8 cellular contexts compared by ENCODE assay signal in the genomic region with DNA sequence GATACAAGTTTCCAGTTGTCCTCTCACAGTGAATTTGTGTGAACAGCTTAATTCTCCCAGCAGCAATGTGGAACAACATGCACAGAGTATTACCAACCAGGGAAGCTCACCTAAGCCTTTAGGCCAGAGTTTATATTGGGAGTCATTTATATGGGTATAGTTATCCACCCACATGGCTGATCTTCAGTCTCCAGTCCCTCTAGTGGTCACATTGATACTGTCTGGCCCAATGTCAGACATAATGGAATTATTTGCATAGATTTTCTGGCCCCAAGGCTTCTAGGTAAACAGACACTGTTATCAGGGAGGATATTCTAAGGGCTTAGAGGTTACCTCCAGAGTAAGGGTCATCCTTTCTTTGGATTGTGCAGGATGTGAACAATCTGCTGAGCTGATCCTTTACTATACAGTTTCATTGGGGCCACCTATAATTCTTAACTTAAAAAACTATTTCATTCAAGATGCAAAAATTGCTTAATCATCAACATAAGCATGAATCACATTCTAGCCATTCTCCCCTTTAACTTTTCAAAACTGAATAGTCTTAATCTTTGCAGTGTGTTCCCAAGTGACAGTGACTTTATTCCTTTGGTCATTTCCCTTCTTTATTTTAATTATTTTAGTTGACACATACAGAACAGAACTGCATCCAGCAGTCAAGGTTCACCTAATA.
A peak's percentile ranks its signal among the peaks of the same experiment; 100 is the strongest.
DNase-seq lines count a peak whose midpoint lies in the region; ATAC-seq and TF ChIP-seq lines count a peak whose summit lies in the region.

No MANE protein-coding gene starts in this region.

- in situ Hi-C loops in GM13977 (cut with MboI; ENCODE audit: low pct_unique_long_range_greater_than_20kb, low sequenced_read_pairs, unreplicated experiment), result no loop called here

- H3K4me1 ChIP-seq in thyroid gland, result peaks cover 4 to 6% of the 10 kb centered on the region in 2 donors

- intact Hi-C loops in thyroid gland (cut with DNase I), result no loop called here

- peak; percentile 13 for DNase-seq in AG08396 (ENCODE audit: low spot score)
- no peak for DNase-seq in GM13977 (ENCODE audit: low spot score)
- DNase-seq in LNCaP clone FGC (ENCODE audit: low read depth), result no peak
- peak; percentile 43 for DNase-seq in fibroblast of gingiva (ENCODE audit: low read depth)
- DNase-seq in anterior cingulate cortex (lab: John Stamatoyannopoulos, UW), result no peak
- DNase-seq in thyroid gland, result no peak
- DNase-seq in NCI-H1436 (lab: John Stamatoyannopoulos, UW), result no peak

- no peaks in the 10 kb centered on the region for H3K9me3 ChIP-seq in thyroid gland

- H3K36me3 ChIP-seq in thyroid gland, result no peaks in the 10 kb centered on the region

- TF ChIP-seq CTCF in GM13977 (IDR thresholded peaks at IDR 0.05; ENCODE audit: extremely low read depth, insufficient read depth, missing control alignments) (peak; percentile 16), LNCaP clone FGC (IDR thresholded peaks at IDR 0.05; ENCODE audit: control insufficient read depth, extremely low read depth, insufficient read depth) (peak; percentile 46), thyroid gland (IDR thresholded peaks at IDR 0.05) (no peak)

- H3K4me3 ChIP-seq in LNCaP clone FGC (ENCODE audit: low read depth, low read length), result no peak overlapping the region
- H3K4me3 ChIP-seq in thyroid gland (replicated peaks in 1 of 3), result no peak overlapping the region

- TF ChIP-seq POLR2A in thyroid gland (IDR thresholded peaks at IDR 0.05), result no peak

- H3K27me3 ChIP-seq in thyroid gland, result no peaks in the 10 kb centered on the region

- no peak overlapping the region for H3K27ac ChIP-seq in thyroid gland

- no peak for ATAC-seq in GM18520 (IDR thresholded peaks at IDR 0.05; ENCODE audit: unreplicated experiment)

Comparison
In these comparisons a context has a peak if more than half of its experiments do, and no peak if none do; other contexts are left out.
1. DNase-seq: peak in AG08396 (single experiment) and fibroblast of gingiva (single experiment); none in GM13977 (single experiment), LNCaP clone FGC (single experiment), anterior cingulate cortex (0 of 58), thyroid gland (0 of 2) and NCI-H1436 (single experiment).
2. CTCF ChIP-seq: peak in GM13977 (single experiment) and LNCaP clone FGC (single experiment); none in thyroid gland (0 of 6).